In the genomic region with DNA sequence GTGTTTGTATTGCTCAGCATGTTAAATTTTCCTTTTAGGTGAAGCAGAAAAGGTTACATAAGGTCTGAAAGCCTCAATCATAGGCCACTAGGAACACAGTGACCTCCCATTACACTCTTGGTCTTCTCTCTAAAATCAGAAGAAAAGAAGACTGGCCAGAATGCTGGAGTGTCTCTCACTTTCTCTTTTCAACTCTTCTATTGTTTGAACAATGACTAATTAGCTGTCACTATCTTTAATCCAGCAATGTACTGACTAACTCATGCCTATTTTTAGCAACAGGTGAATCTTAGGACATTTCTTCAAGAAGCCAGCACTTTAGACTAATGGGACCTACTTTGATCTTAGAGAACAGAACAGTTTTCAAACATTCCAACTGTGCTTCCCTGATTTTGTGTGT, we compare ENCODE assay signal across 20 cellular contexts.
DNase-seq lines count a peak whose midpoint lies in the region; ATAC-seq, FAIRE-seq and TF ChIP-seq lines count a peak whose summit lies in the region.
"Had no signal": no experiment of that assay in that cellular context is flagged by ENCODE, and none has a peak within 500 bp of the region (broad histone marks: within the 10 kb centered on the region; RNA-seq: fewer than 3 reads in every experiment).

No MANE protein-coding gene starts in this region.

- no peaks in the 10 kb centered on the region for H3K9me3 Mint-ChIP-seq in activated T-cell treated with anti-CD3 and anti-CD28 coated beads, Interleukin-2, amount 50 U/mL, for 24 hours
- no peaks in the 10 kb centered on the region for H3K9me3 Mint-ChIP-seq in stimulated activated naive B cell treated with anti-CD40 and anti-IgM and Interleukin-4, amounts not matched to agents 10 μg/mL and 1 μg/mL and 100 μg/mL, for 72 hours

- no peak overlapping the region for H3K4me3 ChIP-seq in fibroblast of mammary gland (ENCODE audit: control insufficient read depth, low read depth, low read length)
- no peak overlapping the region for H3K4me3 ChIP-seq in heart right ventricle
- H3K4me3 ChIP-seq: ascending aorta, coronary artery, heart left ventricle, ovary, upper lobe of right lung had no signal

- H3K4me1 Mint-ChIP-seq in activated T-cell treated with anti-CD3 and anti-CD28 coated beads, Interleukin-2, amount 50 U/mL, for 24 hours (ENCODE audit: low read depth): peaks cover 44% of the 10 kb centered on the region
- peaks cover 22 to 34% of the 10 kb centered on the region in 2 donors for H3K4me1 Mint-ChIP-seq in stimulated activated naive B cell treated with anti-CD40 and anti-IgM and Interleukin-4, amounts not matched to agents 10 μg/mL and 1 μg/mL and 100 μg/mL, for 72 hours

- peak; percentile 32 for FAIRE-seq in RCC 7860 (lab: Jason Lieb, UNC)

- peaks cover 6% of the 10 kb centered on the region for H3K27me3 Mint-ChIP-seq in activated T-cell treated with anti-CD3 and anti-CD28 coated beads, Interleukin-2, amount 50 U/mL, for 24 hours
- no peaks in the 10 kb centered on the region for H3K27me3 Mint-ChIP-seq in stimulated activated naive B cell treated with anti-CD40 and anti-IgM and Interleukin-4, amounts not matched to agents 10 μg/mL and 1 μg/mL and 100 μg/mL, for 72 hours

- no peaks in the 10 kb centered on the region for H3K9me3 ChIP-seq in heart right ventricle
- H3K9me3 ChIP-seq: ascending aorta, Caco-2, heart left ventricle, ovary, upper lobe of right lung had no signal

- no peak overlapping the region for H3K4me3 Mint-ChIP-seq in activated T-cell treated with anti-CD3 and anti-CD28 coated beads, Interleukin-2, amount 50 U/mL, for 24 hours
- H3K4me3 Mint-ChIP-seq in stimulated activated naive B cell treated with anti-CD40 and anti-IgM and Interleukin-4, amounts not matched to agents 10 μg/mL and 1 μg/mL and 100 μg/mL, for 72 hours: no peak overlapping the region

- no peaks in the 10 kb centered on the region for H3K36me3 Mint-ChIP-seq in activated T-cell treated with anti-CD3 and anti-CD28 coated beads, Interleukin-2, amount 50 U/mL, for 24 hours (ENCODE audit: low read depth)
- H3K36me3 Mint-ChIP-seq in stimulated activated naive B cell treated with anti-CD40 and anti-IgM and Interleukin-4, amounts not matched to agents 10 μg/mL and 1 μg/mL and 100 μg/mL, for 72 hours: no peaks in the 10 kb centered on the region

- TF ChIP-seq CTCF in fibroblast of mammary gland (conservative IDR thresholded peaks at IDR 0.05; ENCODE audit: control insufficient read depth, insufficient read depth, low read depth, low read length) (no peak), heart right ventricle (IDR thresholded peaks at IDR 0.05) (no peak)

- H3K36me3 ChIP-seq in heart right ventricle: no peaks in the 10 kb centered on the region
- H3K36me3 ChIP-seq: ascending aorta, heart left ventricle, ovary, upper lobe of right lung had no signal

- no peak overlapping the region for H3K27ac ChIP-seq in heart right ventricle
- H3K27ac ChIP-seq: ascending aorta, coronary artery, heart left ventricle, ovary, upper lobe of right lung had no signal

- H3K27ac Mint-ChIP-seq in activated T-cell treated with anti-CD3 and anti-CD28 coated beads, Interleukin-2, amount 50 U/mL, for 24 hours: peak overlapping the region; percentile 71
- peak overlapping the region; percentile 11 for H3K27ac Mint-ChIP-seq in stimulated activated naive B cell treated with anti-CD40 and anti-IgM and Interleukin-4, amounts not matched to agents 10 μg/mL and 1 μg/mL and 100 μg/mL, for 72 hours

- H3K27me3 ChIP-seq in heart right ventricle: no peaks in the 10 kb centered on the region
- H3K27me3 ChIP-seq: ascending aorta, heart left ventricle, ovary, upper lobe of right lung had no signal

- no peak for DNase-seq in activated T-cell treated with anti-CD3 and anti-CD28 coated beads, Interleukin-2, amount 50 U/mL, for 24 hours
- DNase-seq in activated T-cell treated with anti-CD3 and anti-CD28 coated beads for 4 hours (no peak), RCC 7860 (ENCODE audit: low spot score) (peak; percentile 58), fibroblast of mammary gland (ENCODE audit: low read depth) (peak; percentile 12), NCI-H2227 (lab: John Stamatoyannopoulos, UW; ENCODE audit: unreplicated experiment) (no peak), heart right ventricle (no peak), NOMO-1 (lab: John Stamatoyannopoulos, UW; ENCODE audit: unreplicated experiment in 2 of 2) (no peak)
- DNase-seq in stimulated activated naive B cell treated with anti-CD40 and anti-IgM and Interleukin-4, amounts not matched to agents 10 μg/mL and 1 μg/mL and 100 μg/mL, for 72 hours: no peak
- DNase-seq: activated CD4-positive, CD25-positive, alpha-beta regulatory T cell; Caco-2; HCEC 1CT; heart left ventricle; islet precursor cell; NCI-H2081 treated with DMSO at 0.1 percent for 48 hours; NCI-H82; ovary; upper lobe of right lung had no signal

- intact Hi-C loops in heart right ventricle (cut with DNase I): loop anchor here in 6 of 10 donors (2.0 to 10.0 kb wide), 8 partner anchors 552 to 734 kb away; no protein-coding TSS in a partner anchor

- H3K4me1 ChIP-seq in heart right ventricle: peaks cover 0 to 28% (median 0%) of the 10 kb centered on the region in 9 donors
- H3K4me1 ChIP-seq: ascending aorta had no signal

- no peak for ATAC-seq in stimulated activated naive B cell treated with anti-CD40 and anti-IgM and Interleukin-4, amounts not matched to agents 10 μg/mL and 1 μg/mL and 100 μg/mL, for 72 hours (replicated peaks)
- no peak for ATAC-seq in heart right ventricle
- ATAC-seq: heart left ventricle, Right ventricle myocardium inferior, upper lobe of right lung had no signal

Comparison
In these comparisons a context has a peak if more than half of its experiments do, and no peak if none do; other contexts are left out.
1. DNase-seq: peak in RCC 7860 (single experiment) and fibroblast of mammary gland (single experiment); none in activated T-cell treated with anti-CD3 and anti-CD28 coated beads, Interleukin-2, amount 50 U/mL, for 24 hours (single experiment), activated T-cell treated with anti-CD3 and anti-CD28 coated beads for 4 hours (single experiment), stimulated activated naive B cell treated with anti-CD40 and anti-IgM and Interleukin-4, amounts not matched to agents 10 μg/mL and 1 μg/mL and 100 μg/mL, for 72 hours (single experiment), NCI-H2227 (single experiment), heart right ventricle (0 of 2) and NOMO-1 (0 of 2).